Comparison of ENCODE assay signal across 1 cellular context in genomic region chr2:8681786-8682692, GRCh38.
TF ChIP-seq lines count a peak whose summit lies in the region.

TSS of gene ID2 (plus strand) at chr2:8682056. CDS start at chr2:8682166, 110 bp downstream.

TF ChIP-seq in HepG2, 621 proteins besides CTCF, POLR2A, EP300 and RAD21 (continued from another document and continues in another):
- TF ChIP-seq ZNF710 (CRISPR knock-in tag; IDR thresholded peaks at IDR 0.05; ENCODE audit: borderline replicate concordance) (peak; percentile 76; the same call in 1 of the 2 replicates), ZGPAT (CRISPR knock-in tag; IDR thresholded peaks at IDR 0.05) (peak; percentile 85), PLSCR1 (CRISPR knock-in tag; IDR thresholded peaks at IDR 0.05; ENCODE audit: borderline replicate concordance) (peak; percentile 52; the same call in 1 of the 2 replicates), HES4 (CRISPR knock-in tag; IDR thresholded peaks at IDR 0.05; ENCODE audit: borderline replicate concordance) (peak; percentile 91), ZNF761 (CRISPR knock-in tag; conservative IDR thresholded peaks at IDR 0.05) (peak; percentile 67; the same call in 1 of the 2 replicates), KAT7 (CRISPR knock-in tag; IDR thresholded peaks at IDR 0.05; ENCODE audit: borderline replicate concordance) (peak; percentile 88), MAX (IDR thresholded peaks at IDR 0.05) (peak; percentile 85), TGIF2 (CRISPR knock-in tag; IDR thresholded peaks at IDR 0.05) (peak; percentile 96), EED (CRISPR knock-in tag; IDR thresholded peaks at IDR 0.05) (peak; percentile 98), SMARCC2 (IDR thresholded peaks at IDR 0.05) (no peak), ATF3 (CRISPR knock-in tag; IDR thresholded peaks at IDR 0.05) (peak; percentile 72), ZNF335 (CRISPR knock-in tag; IDR thresholded peaks at IDR 0.05) (peak; percentile 87; the same call in 1 of the 2 replicates), ZFP91 (CRISPR knock-in tag; IDR thresholded peaks at IDR 0.05; ENCODE audit: borderline replicate concordance) (peak; percentile 93), ZNF775 (CRISPR knock-in tag; IDR thresholded peaks at IDR 0.05; ENCODE audit: borderline replicate concordance) (0 out of 2 replicates have a peak, but pooled peaks have one; percentile 46), ZSCAN12 (CRISPR knock-in tag; IDR thresholded peaks at IDR 0.05) (peak; percentile 96), ZNF776 (CRISPR knock-in tag; IDR thresholded peaks at IDR 0.05) (peak; percentile 86; the same call in 1 of the 2 replicates), MTF2 (CRISPR knock-in tag; IDR thresholded peaks at IDR 0.05; ENCODE audit: borderline replicate concordance) (no peak), ZNF264 (CRISPR knock-in tag; IDR thresholded peaks at IDR 0.05) (peak; percentile 88), CREM (IDR thresholded peaks at IDR 0.05) (peak; percentile 33), CREM (CRISPR knock-in tag; IDR thresholded peaks at IDR 0.05) (peak; percentile 51; the same call in 1 of the 2 replicates), TCF7L2 (IDR thresholded peaks at IDR 0.05; ENCODE audit: low read depth, low read length) (no peak), ZNF598 (CRISPR knock-in tag; IDR thresholded peaks at IDR 0.05; ENCODE audit: borderline replicate concordance) (peak; percentile 91; the same call in 1 of the 2 replicates), ZXDC (CRISPR knock-in tag; IDR thresholded peaks at IDR 0.05) (peak; percentile 80), SOX13 (IDR thresholded peaks at IDR 0.05) (peak; percentile 81; the same call in 1 of the 2 replicates), SOX13 (CRISPR knock-in tag; conservative IDR thresholded peaks at IDR 0.05 in 1 of 2, IDR thresholded peaks at IDR 0.05 in 1 of 2) (peak in 1 of 2 experiments; percentile 67; a peak in 1 of 4 replicates), FOSL1 (CRISPR knock-in tag; IDR thresholded peaks at IDR 0.05; ENCODE audit: borderline replicate concordance) (peak; percentile 34; the same call in 1 of the 2 replicates), ZMAT5 (CRISPR knock-in tag; IDR thresholded peaks at IDR 0.05; ENCODE audit: borderline replicate concordance, low read depth) (no peak), DNMT3B (CRISPR knock-in tag; conservative IDR thresholded peaks at IDR 0.05) (no peak; the same call in 1 of the 2 replicates), NCOR1 (IDR thresholded peaks at IDR 0.05; ENCODE audit: borderline replicate concordance, low read length) (no peak; the same call in 1 of the 2 replicates), MAF1 (CRISPR knock-in tag; IDR thresholded peaks at IDR 0.05; ENCODE audit: borderline replicate concordance) (0 out of 2 replicates have a peak, but pooled peaks have one; percentile 66), HNF1A (IDR thresholded peaks at IDR 0.05; ENCODE audit: low read depth) (peak; percentile 36; the same call in 1 of the 2 replicates), HNF1A (CRISPR knock-in tag; IDR thresholded peaks at IDR 0.05; ENCODE audit: borderline replicate concordance) (peak; percentile 86), HDAC6 (IDR thresholded peaks at IDR 0.05; ENCODE audit: low read depth, low read length) (no peak; the same call in none of the 2 replicates), NAIF1 (CRISPR knock-in tag; IDR thresholded peaks at IDR 0.05; ENCODE audit: borderline replicate concordance) (peak; percentile 88; the same call in 1 of the 2 replicates), ZNF773 (CRISPR knock-in tag; IDR thresholded peaks at IDR 0.05; ENCODE audit: borderline replicate concordance) (peak; percentile 81; the same call in 1 of the 2 replicates), ZNF317 (CRISPR knock-in tag; IDR thresholded peaks at IDR 0.05) (peak; percentile 67; the same call in 1 of the 2 replicates)
